ENCODE assay signal across 1 cellular context in the genomic region with DNA sequence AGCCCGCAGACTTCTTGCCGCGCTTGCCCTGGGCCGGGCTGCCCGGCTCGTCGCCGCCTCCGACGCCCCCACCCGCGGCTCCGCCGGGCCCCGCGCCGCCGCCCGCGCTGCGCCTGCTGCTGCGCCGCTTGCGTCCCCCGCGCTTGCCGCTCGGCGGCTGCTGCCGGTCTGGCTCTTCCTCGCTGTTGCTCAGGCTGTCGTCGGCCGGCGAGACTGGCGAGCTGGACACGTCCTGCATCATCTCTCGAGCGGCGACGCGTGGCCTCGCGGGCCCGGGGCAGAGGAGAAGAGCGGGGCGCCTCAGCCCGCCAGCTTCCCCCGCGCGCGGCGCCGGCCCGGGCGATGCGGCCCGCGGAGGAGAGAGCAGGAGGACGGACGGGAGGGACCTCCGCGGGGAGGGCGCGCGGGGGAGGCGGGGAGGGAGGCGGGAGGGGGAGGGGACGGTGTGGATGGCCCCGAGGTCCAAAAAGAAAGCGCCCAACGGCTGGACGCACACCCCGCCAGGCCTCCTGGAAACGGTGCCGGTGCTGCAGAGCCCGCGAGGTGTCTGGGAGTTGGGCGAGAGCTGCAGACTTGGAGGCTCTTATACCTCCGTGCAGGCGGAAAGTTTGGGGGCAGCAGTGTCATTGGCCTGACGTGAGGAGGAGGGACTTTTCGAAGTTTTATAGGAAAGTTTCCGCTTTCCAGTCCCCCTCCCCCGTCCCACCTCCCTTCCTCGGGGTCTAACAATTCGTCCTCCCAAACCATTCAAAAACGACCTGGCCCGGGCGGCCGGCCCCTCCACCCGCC.
A peak's percentile ranks its signal among the peaks of the same experiment; 100 is the strongest.
TF ChIP-seq lines count a peak whose summit lies in the region.

Gene TWIST1 (minus strand): TSS at position 556 of the 789 bp plus-strand sequence. CDS start 315 bp downstream, at position 241.

TF ChIP-seq in HEK293, 187 proteins besides CTCF, POLR2A, EP300 and RAD21 (continued from another document and continues in another):
- no peak for TF ChIP-seq ZNF830 (tag by site-specific recombination; IDR thresholded peaks at IDR 0.05; ENCODE audit: low read depth)
- TF ChIP-seq, protein P1, sequence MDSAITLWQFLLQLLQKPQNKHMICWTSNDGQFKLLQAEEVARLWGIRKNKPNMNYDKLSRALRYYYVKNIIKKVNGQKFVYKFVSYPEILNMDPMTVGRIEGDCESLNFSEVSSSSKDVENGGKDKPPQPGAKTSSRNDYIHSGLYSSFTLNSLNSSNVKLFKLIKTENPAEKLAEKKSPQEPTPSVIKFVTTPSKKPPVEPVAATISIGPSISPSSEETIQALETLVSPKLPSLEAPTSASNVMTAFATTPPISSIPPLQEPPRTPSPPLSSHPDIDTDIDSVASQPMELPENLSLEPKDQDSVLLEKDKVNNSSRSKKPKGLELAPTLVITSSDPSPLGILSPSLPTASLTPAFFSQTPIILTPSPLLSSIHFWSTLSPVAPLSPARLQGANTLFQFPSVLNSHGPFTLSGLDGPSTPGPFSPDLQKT (IDR thresholded peaks at IDR 0.05; ENCODE audit: borderline replicate concordance, low read depth, low read length): no peak
- no peak for TF ChIP-seq ZNF184 (tag by site-specific recombination; IDR thresholded peaks at IDR 0.05)
- no peak for TF ChIP-seq ZNF571 (tag by site-specific recombination; IDR thresholded peaks at IDR 0.05)
- TF ChIP-seq ZNF549 (tag by site-specific recombination; IDR thresholded peaks at IDR 0.05): no peak
- TF ChIP-seq ZNF629 (tag by site-specific recombination; IDR thresholded peaks at IDR 0.05): 0 out of 2 replicates have a peak, but pooled peaks have one; percentile 11
- TF ChIP-seq ZNF707 (tag by site-specific recombination; IDR thresholded peaks at IDR 0.05): no peak
- TF ChIP-seq, protein P2, sequence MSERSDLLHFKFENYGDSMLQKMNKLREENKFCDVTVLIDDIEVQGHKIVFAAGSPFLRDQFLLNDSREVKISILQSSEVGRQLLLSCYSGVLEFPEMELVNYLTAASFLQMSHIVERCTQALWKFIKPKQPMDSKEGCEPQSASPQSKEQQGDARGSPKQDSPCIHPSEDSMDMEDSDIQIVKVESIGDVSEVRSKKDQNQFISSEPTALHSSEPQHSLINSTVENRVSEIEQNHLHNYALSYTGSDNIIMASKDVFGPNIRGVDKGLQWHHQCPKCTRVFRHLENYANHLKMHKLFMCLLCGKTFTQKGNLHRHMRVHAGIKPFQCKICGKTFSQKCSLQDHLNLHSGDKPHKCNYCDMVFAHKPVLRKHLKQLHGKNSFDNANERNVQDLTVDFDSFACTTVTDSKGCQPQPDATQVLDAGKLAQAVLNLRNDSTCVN (tag by site-specific recombination; optimal IDR thresholded peaks at IDR 0.05): peak; percentile 26
- TF ChIP-seq ZNF560 (tag by site-specific recombination; IDR thresholded peaks at IDR 0.05; ENCODE audit: borderline replicate concordance): no peak
- TF ChIP-seq PBX3 (CRISPR knock-in tag; IDR thresholded peaks at IDR 0.05): no peak
- TF ChIP-seq ZNF398 (tag by site-specific recombination; IDR thresholded peaks at IDR 0.05): peak; percentile 52
- TF ChIP-seq ZNF624 (tag by site-specific recombination; IDR thresholded peaks at IDR 0.05): no peak
- no peak for TF ChIP-seq ZNF792 (tag by site-specific recombination; IDR thresholded peaks at IDR 0.05)
- no peak for TF ChIP-seq SCRT2 (tag by site-specific recombination; IDR thresholded peaks at IDR 0.05)
- 0 out of 2 replicates have a peak, but pooled peaks have one; percentile 4 for TF ChIP-seq ZFHX2 (tag by site-specific recombination; conservative IDR thresholded peaks at IDR 0.05)
- TF ChIP-seq ZNF548 (tag by site-specific recombination; IDR thresholded peaks at IDR 0.05): no peak
- TF ChIP-seq, protein P3, sequence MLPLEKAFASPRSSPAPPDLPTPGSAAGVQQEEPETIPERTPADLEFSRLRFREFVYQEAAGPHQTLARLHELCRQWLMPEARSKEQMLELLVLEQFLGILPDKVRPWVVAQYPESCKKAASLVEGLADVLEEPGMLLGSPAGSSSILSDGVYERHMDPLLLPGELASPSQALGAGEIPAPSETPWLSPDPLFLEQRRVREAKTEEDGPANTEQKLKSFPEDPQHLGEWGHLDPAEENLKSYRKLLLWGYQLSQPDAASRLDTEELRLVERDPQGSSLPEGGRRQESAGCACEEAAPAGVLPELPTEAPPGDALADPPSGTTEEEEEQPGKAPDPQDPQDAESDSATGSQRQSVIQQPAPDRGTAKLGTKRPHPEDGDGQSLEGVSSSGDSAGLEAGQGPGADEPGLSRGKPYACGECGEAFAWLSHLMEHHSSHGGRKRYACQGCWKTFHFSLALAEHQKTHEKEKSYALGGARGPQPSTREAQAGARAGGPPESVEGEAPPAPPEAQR (tag by site-specific recombination; IDR thresholded peaks at IDR 0.05): no peak
- TF ChIP-seq RBAK (tag by site-specific recombination; IDR thresholded peaks at IDR 0.05): no peak
- TF ChIP-seq ZNF837 (tag by site-specific recombination; IDR thresholded peaks at IDR 0.05): no peak
- no peak for TF ChIP-seq ZNF132 (tag by site-specific recombination; IDR thresholded peaks at IDR 0.05; ENCODE audit: borderline replicate concordance)
- TF ChIP-seq ZSCAN16 (tag by site-specific recombination; IDR thresholded peaks at IDR 0.05): no peak
- no peak for TF ChIP-seq ZNF701 (tag by site-specific recombination; IDR thresholded peaks at IDR 0.05)
- no peak for TF ChIP-seq ZNF510 (tag by site-specific recombination; IDR thresholded peaks at IDR 0.05; ENCODE audit: insufficient replicate concordance)
- TF ChIP-seq ZNF24 (tag by site-specific recombination; IDR thresholded peaks at IDR 0.05): no peak
- TF ChIP-seq BCL6B (tag by site-specific recombination; IDR thresholded peaks at IDR 0.05): no peak
- no peak for TF ChIP-seq ZNF610 (tag by site-specific recombination; IDR thresholded peaks at IDR 0.05; ENCODE audit: borderline replicate concordance)
- peak; percentile 72 for TF ChIP-seq SP2 (tag by site-specific recombination; IDR thresholded peaks at IDR 0.05)
- TF ChIP-seq ZNF791 (tag by site-specific recombination; IDR thresholded peaks at IDR 0.05): no peak
- TF ChIP-seq ZNF621 (tag by site-specific recombination; IDR thresholded peaks at IDR 0.05): no peak
- TF ChIP-seq, protein P4, sequence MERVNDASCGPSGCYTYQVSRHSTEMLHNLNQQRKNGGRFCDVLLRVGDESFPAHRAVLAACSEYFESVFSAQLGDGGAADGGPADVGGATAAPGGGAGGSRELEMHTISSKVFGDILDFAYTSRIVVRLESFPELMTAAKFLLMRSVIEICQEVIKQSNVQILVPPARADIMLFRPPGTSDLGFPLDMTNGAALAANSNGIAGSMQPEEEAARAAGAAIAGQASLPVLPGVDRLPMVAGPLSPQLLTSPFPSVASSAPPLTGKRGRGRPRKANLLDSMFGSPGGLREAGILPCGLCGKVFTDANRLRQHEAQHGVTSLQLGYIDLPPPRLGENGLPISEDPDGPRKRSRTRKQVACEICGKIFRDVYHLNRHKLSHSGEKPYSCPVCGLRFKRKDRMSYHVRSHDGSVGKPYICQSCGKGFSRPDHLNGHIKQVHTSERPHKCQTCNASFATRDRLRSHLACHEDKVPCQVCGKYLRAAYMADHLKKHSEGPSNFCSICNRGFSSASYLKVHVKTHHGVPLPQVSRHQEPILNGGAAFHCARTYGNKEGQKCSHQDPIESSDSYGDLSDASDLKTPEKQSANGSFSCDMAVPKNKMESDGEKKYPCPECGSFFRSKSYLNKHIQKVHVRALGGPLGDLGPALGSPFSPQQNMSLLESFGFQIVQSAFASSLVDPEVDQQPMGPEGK (tag by site-specific recombination; IDR thresholded peaks at IDR 0.05): peak; percentile 63
- TF ChIP-seq ZBTB44 (tag by site-specific recombination; IDR thresholded peaks at IDR 0.05): no peak
- peak; percentile 88 for TF ChIP-seq SP3 (tag by site-specific recombination; IDR thresholded peaks at IDR 0.05)
- TF ChIP-seq, protein P5, sequence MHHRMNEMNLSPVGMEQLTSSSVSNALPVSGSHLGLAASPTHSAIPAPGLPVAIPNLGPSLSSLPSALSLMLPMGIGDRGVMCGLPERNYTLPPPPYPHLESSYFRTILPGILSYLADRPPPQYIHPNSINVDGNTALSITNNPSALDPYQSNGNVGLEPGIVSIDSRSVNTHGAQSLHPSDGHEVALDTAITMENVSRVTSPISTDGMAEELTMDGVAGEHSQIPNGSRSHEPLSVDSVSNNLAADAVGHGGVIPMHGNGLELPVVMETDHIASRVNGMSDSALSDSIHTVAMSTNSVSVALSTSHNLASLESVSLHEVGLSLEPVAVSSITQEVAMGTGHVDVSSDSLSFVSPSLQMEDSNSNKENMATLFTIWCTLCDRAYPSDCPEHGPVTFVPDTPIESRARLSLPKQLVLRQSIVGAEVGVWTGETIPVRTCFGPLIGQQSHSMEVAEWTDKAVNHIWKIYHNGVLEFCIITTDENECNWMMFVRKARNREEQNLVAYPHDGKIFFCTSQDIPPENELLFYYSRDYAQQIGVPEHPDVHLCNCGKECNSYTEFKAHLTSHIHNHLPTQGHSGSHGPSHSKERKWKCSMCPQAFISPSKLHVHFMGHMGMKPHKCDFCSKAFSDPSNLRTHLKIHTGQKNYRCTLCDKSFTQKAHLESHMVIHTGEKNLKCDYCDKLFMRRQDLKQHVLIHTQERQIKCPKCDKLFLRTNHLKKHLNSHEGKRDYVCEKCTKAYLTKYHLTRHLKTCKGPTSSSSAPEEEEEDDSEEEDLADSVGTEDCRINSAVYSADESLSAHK (tag by site-specific recombination; IDR thresholded peaks at IDR 0.05): no peak
- no peak for TF ChIP-seq ZNF391 (tag by site-specific recombination; IDR thresholded peaks at IDR 0.05; ENCODE audit: borderline replicate concordance, low read depth)
- no peak for TF ChIP-seq FEZF1 (tag by site-specific recombination; IDR thresholded peaks at IDR 0.05)
- no peak for TF ChIP-seq ZNF157 (tag by site-specific recombination; IDR thresholded peaks at IDR 0.05)
- no peak for TF ChIP-seq ZBTB10 (tag by site-specific recombination; IDR thresholded peaks at IDR 0.05)
- TF ChIP-seq MZF1 (tag by site-specific recombination; IDR thresholded peaks at IDR 0.05; ENCODE audit: borderline replicate concordance): no peak
- TF ChIP-seq ZNF146 (tag by site-specific recombination; IDR thresholded peaks at IDR 0.05): no peak
